In the genomic region with DNA sequence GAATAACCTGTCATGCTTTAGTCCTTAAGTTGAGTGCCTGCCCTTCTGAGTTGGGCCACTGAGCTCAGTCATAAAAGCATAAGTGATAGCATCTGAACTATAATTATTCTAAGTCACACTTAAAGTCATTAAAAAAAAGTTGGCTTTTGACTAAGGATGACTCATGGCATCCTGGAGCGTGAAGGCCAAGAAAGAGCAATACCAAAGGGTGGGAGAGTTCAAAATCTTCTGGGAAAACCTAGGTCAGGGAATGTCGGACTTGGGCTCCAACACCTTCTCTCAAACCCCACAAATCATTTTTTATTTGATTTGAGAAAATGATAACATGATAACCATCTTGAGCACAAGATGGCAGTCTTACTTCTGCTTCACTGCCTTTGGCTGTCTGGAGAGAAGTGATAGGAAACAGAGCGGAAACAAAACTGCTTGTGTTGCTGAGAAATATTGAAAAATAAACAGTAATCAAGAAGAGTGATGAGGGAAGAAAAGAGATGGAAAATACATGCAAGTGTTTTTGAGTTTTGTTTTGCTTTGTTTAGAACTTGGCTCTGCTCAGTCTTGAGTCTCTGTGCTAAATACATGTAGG, we compare ENCODE assay signal across 20 cellular contexts. TPM values are rescaled to one million over a fixed set of nuclear protein-coding genes. Genes with fewer than 3 reads are reported as not detected.
DNase-seq lines count a peak whose midpoint lies in the region; ATAC-seq, FAIRE-seq and TF ChIP-seq lines count a peak whose summit lies in the region.
"Had no signal": no experiment of that assay in that cellular context is flagged by ENCODE, and none has a peak within 500 bp of the region (broad histone marks: within the 10 kb centered on the region; RNA-seq: fewer than 3 reads in every experiment).

No MANE protein-coding gene starts in this region.

- no peaks in the 10 kb centered on the region for H3K9me3 ChIP-seq in MM.1S (replicated peaks; ENCODE audit: insufficient read depth, low read length)
- H3K9me3 ChIP-seq in mucosa of descending colon = no peaks in the 10 kb centered on the region
- no peaks in the 10 kb centered on the region for H3K9me3 ChIP-seq in endodermal cell (ENCODE audit: control insufficient read depth, low read length)
- H3K9me3 ChIP-seq: SJCRH30 had no signal

- H3K36me3 ChIP-seq in GM06990 (ENCODE audit: control insufficient read depth, insufficient read depth, low read length) (no peaks in the 10 kb centered on the region), MM.1S (replicated peaks; ENCODE audit: insufficient read depth, low read length) (no peaks in the 10 kb centered on the region), bronchial epithelial cell (ENCODE audit: control insufficient read depth, insufficient read depth, low read length) (no peaks in the 10 kb centered on the region), mucosa of descending colon (ENCODE audit: low read depth) (no peaks in the 10 kb centered on the region), endodermal cell (ENCODE audit: control insufficient read depth, insufficient read depth, low read length) (no peaks in the 10 kb centered on the region)
- H3K36me3 ChIP-seq: SJCRH30 had no signal

- H3K79me2 ChIP-seq in MM.1S (ENCODE audit: low read length) = no peaks in the 10 kb centered on the region

- no peaks in the 10 kb centered on the region for H3K9me3 Mint-ChIP-seq in endodermal cell
- H3K9me3 Mint-ChIP-seq: activated naive CD4-positive, alpha-beta T cell treated with anti-CD3 and anti-CD28 coated beads for 36 hours had no signal

- H3K9me2 ChIP-seq in MM.1S (replicated peaks; ENCODE audit: insufficient read depth, low read length) = no peaks in the 10 kb centered on the region

- H3K4me3 Mint-ChIP-seq in endodermal cell = no peak overlapping the region
- H3K4me3 Mint-ChIP-seq: activated naive CD4-positive, alpha-beta T cell treated with anti-CD3 and anti-CD28 coated beads for 36 hours had no signal

- peak overlapping the region; percentile 12; the same call in 1 of the 2 replicates for H3K4me2 ChIP-seq in MM.1S (ENCODE audit: low read depth, low read length)
- H3K4me2 ChIP-seq: smooth muscle cell had no signal

- FAIRE-seq in bronchial epithelial cell (lab: Jason Lieb, UNC) = no peak

- no peaks in the 10 kb centered on the region for H3K4me1 ChIP-seq in MM.1S (ENCODE audit: low read length)
- no peaks in the 10 kb centered on the region for H3K4me1 ChIP-seq in mucosa of descending colon (ENCODE audit: low read depth)
- no peaks in the 10 kb centered on the region for H3K4me1 ChIP-seq in endodermal cell (ENCODE audit: control insufficient read depth, insufficient read depth, low read length)
- H3K4me1 ChIP-seq: SJCRH30 had no signal

- H3K27ac Mint-ChIP-seq in endodermal cell = no peak overlapping the region
- H3K27ac Mint-ChIP-seq: activated naive CD4-positive, alpha-beta T cell treated with anti-CD3 and anti-CD28 coated beads for 36 hours had no signal

- H3K36me3 Mint-ChIP-seq in endodermal cell (ENCODE audit: low read depth) = no peaks in the 10 kb centered on the region

- TF ChIP-seq CTCF in GM06990 (IDR thresholded peaks at IDR 0.05; ENCODE audit: insufficient read depth, low read length, poor library complexity, severe bottlenecking) (peak; percentile 16), MM.1S (IDR thresholded peaks at IDR 0.05; ENCODE audit: low read length) (peak; percentile 45), bronchial epithelial cell (IDR thresholded peaks at IDR 0.05; ENCODE audit: insufficient read depth, low read length, severe bottlenecking) (peak; percentile 4), mucosa of descending colon (IDR thresholded peaks at IDR 0.05) (no peak), endodermal cell (conservative IDR thresholded peaks at IDR 0.05) (no peak)

- ATAC-seq in mucosa of descending colon (peak; percentile 17), HG03159 (IDR thresholded peaks at IDR 0.05; ENCODE audit: unreplicated experiment) (no peak), GM21526 (IDR thresholded peaks at IDR 0.05; ENCODE audit: low FRiP score, unreplicated experiment) (no peak)

- H4K20me1 ChIP-seq in MM.1S (ENCODE audit: insufficient read depth, low read length) = no peaks in the 10 kb centered on the region

- H3K27me3 ChIP-seq in GM06990 (replicated peaks; ENCODE audit: control insufficient read depth, insufficient read depth, low read length) = no peaks in the 10 kb centered on the region
- H3K27me3 ChIP-seq in MM.1S (replicated peaks; ENCODE audit: insufficient read depth, low read length) = no peaks in the 10 kb centered on the region
- H3K27me3 ChIP-seq in bronchial epithelial cell (ENCODE audit: control insufficient read depth, insufficient read depth, low read length) = no peaks in the 10 kb centered on the region
- no peaks in the 10 kb centered on the region for H3K27me3 ChIP-seq in endodermal cell (ENCODE audit: control insufficient read depth, insufficient read depth, low read length, poor library complexity, severe bottlenecking)

- DNase-seq in GM06990 (ENCODE audit: extremely low read depth, insufficient read length) (no peak), MM.1S (peak; percentile 19), bronchial epithelial cell (ENCODE audit: low read depth) (peak; percentile 33), mucosa of descending colon (no peak), NCI-H2029 (lab: John Stamatoyannopoulos, UW) (no peak), endodermal cell (no peak)
- DNase-seq: activated CD4-positive, alpha-beta T cell treated with anti-CD3 and anti-CD28 coated beads for 4 hours; activated CD8-positive, alpha-beta memory T cell treated with anti-CD3 and anti-CD28 coated beads, Interleukin-2, amount 50 U/mL, for 48 hours; activated naive CD4-positive, alpha-beta T cell treated with anti-CD3 and anti-CD28 coated beads for 36 hours; Calu3; GF-D8; HCEC 1CT; NCI-H1436; NCI-H446; occipital lobe; SJCRH30; T1000 had no signal

- no peaks in the 10 kb centered on the region for H3F3A ChIP-seq in MM.1S (ENCODE audit: insufficient read depth, low read length)

- peak overlapping the region; percentile 17; the same call in 1 of the 2 replicates for H2AFZ ChIP-seq in MM.1S (ENCODE audit: low read length)

- WGBS in endodermal cell (ENCODE audit: insufficient coverage in 1 of 2, insufficient read length in 1 of 2), 2 experiments = 85 to 91% methylated on average over 2 to 3 of the region's 3 CpGs

- no peaks in the 10 kb centered on the region for H3K4me1 Mint-ChIP-seq in endodermal cell

- intact Hi-C loops in mucosa of descending colon (cut with DNase I, micrococcal nuclease) = no loop called here

- peaks cover 8% of the 10 kb centered on the region for H3K27me3 Mint-ChIP-seq in endodermal cell (ENCODE audit: insufficient read depth)

- H3K27ac ChIP-seq in MM.1S (ENCODE audit: low read length) (no peak overlapping the region), endodermal cell (ENCODE audit: low read depth, low read length) (no peak overlapping the region)
- H3K27ac ChIP-seq: SJCRH30 had no signal

- H3K9ac ChIP-seq in MM.1S (ENCODE audit: low read length) (no peak overlapping the region), endodermal cell (ENCODE audit: extremely low read depth, low read length, poor library complexity, severe bottlenecking) (no peak overlapping the region)

- H3K4me3 ChIP-seq in GM06990 (replicated peaks; ENCODE audit: low read depth, low read length) (no peak overlapping the region), MM.1S (ENCODE audit: low read length) (no peak overlapping the region), bronchial epithelial cell (ENCODE audit: low read depth, low read length) (no peak overlapping the region), mucosa of descending colon (no peak overlapping the region), endodermal cell (ENCODE audit: low read length) (no peak overlapping the region)
- H3K4me3 ChIP-seq: SJCRH30, smooth muscle cell had no signal

RNA-seq across cellular contexts. Expression of a gene that starts 16.9 kb away (rescaled TPM):
- not detected in 2 replicates for total RNA-seq in bronchial epithelial cell
- 1 to 10 TPM; 1.7 to 3.5 (median 2.5) TPM for total RNA-seq in mucosa of descending colon
- total RNA-seq in endodermal cell = under 1 TPM; 0.09 to 0.18 TPM
- 116 TPM for polyA plus RNA-seq in endodermal cell (2013, experiment 1 of 2)
- 91.8 TPM for polyA plus RNA-seq in endodermal cell (2013, experiment 2 of 2)
- total RNA-seq: SJCRH30 had no signal

Comparison
In these comparisons a context has a peak if more than half of its experiments do, and no peak if none do; other contexts are left out.
1. DNase-seq: peak in MM.1S (single experiment) and bronchial epithelial cell (single experiment); none in GM06990 (single experiment), mucosa of descending colon (0 of 3), NCI-H2029 (single experiment) and endodermal cell (single experiment).
2. CTCF ChIP-seq: peak in GM06990 (single experiment), MM.1S (single experiment) and bronchial epithelial cell (single experiment); none in mucosa of descending colon (single experiment) and endodermal cell (single experiment).